In genomic region chr20:35698298-35699126, GRCh38 we compare ENCODE assay signal across 8 cellular contexts. TPM values are rescaled to one million over a fixed set of nuclear protein-coding genes. Genes with fewer than 3 reads are reported as not detected.
DNase-seq lines count a peak whose midpoint lies in the region; ATAC-seq and TF ChIP-seq lines count a peak whose summit lies in the region.

No MANE protein-coding gene starts in this region.

- H3K4me1 Mint-ChIP-seq in WTC11 = peaks cover 19% of the 10 kb centered on the region

- H3K4me3 ChIP-seq in fibroblast of mammary gland (ENCODE audit: control insufficient read depth, low read depth, low read length) (peak overlapping the region; percentile 97), neuron (ENCODE audit: low read length) (peak overlapping the region; percentile 72)

- H3K4me3 Mint-ChIP-seq in WTC11 = peak overlapping the region; percentile 93

- H3K9me3 Mint-ChIP-seq in WTC11 = no peaks in the 10 kb centered on the region

- H3K36me3 ChIP-seq in neuron (ENCODE audit: insufficient read depth, low read length) = peaks cover 27% of the 10 kb centered on the region

- peak overlapping the region; percentile 93 for H2AFZ ChIP-seq in neuron (ENCODE audit: low read depth, low read length)

- H3K4me1 ChIP-seq in neuron (ENCODE audit: insufficient read depth, low read length) = peaks cover 15% of the 10 kb centered on the region

- no peaks in the 10 kb centered on the region for H3K9me3 ChIP-seq in neuron (ENCODE audit: low read length)

- CTCF ChIA-PET in WTC11 (lab: Charles Lee) = interaction anchor here (1.5 kb wide), 1 partner anchor 130 kb away, joined by 3 read pairs; no protein-coding TSS in a partner anchor

- no peaks in the 10 kb centered on the region for H3K27me3 Mint-ChIP-seq in WTC11 (ENCODE audit: low read depth)

- ATAC-seq in Right ventricle myocardium inferior (peak; percentile 23), HG03354 (IDR thresholded peaks at IDR 0.05; ENCODE audit: poor library complexity, severe bottlenecking, unreplicated experiment) (peak; percentile 23), WTC11 (peak; percentile 16), GM18858 (IDR thresholded peaks at IDR 0.05; ENCODE audit: unreplicated experiment) (no peak)

- DNase-seq in Right ventricle myocardium inferior (ENCODE audit: missing footprints) (no peak), cardiac septum (ENCODE audit: low spot score) (no peak), WTC11 (ENCODE audit: low spot score) (no peak), fibroblast of mammary gland (ENCODE audit: low read depth) (no peak), SKM-1 treated with dmso at 0.1 percent for 144 hours (lab: John Stamatoyannopoulos, UW; ENCODE audit: unreplicated experiment) (no peak)

- H3K27me3 ChIP-seq in neuron (ENCODE audit: insufficient read depth, low read length) = no peaks in the 10 kb centered on the region

- H3K36me3 Mint-ChIP-seq in WTC11 = peaks cover 18% of the 10 kb centered on the region

- TF ChIP-seq CTCF in WTC11 (IDR thresholded peaks at IDR 0.05) (no peak), fibroblast of mammary gland (conservative IDR thresholded peaks at IDR 0.05; ENCODE audit: control insufficient read depth, insufficient read depth, low read depth, low read length) (no peak)

- POLR2A ChIA-PET in WTC11 (lab: Charles Lee) = interaction anchor here (0.9 to 1.7 kb wide), 5 partner anchors 44 to 256 kb away, joined by 3 to 6 read pairs (median 3); partner anchors contain the start of genes ERGIC3, RBM39, SCAND1 and SPAG4

- intact Hi-C loops in Right ventricle myocardium inferior (cut with DNase I) = loop anchor here (2.0 to 5.0 kb wide), 2 partner anchors 34 to 96 kb away; partner anchors contain the start of genes CPNE1 and RBM12
- intact Hi-C loops in cardiac septum (cut with DNase I) = loop anchor here (2.0 to 10.0 kb wide), 3 partner anchors 34 to 186 kb away; partner anchors contain the start of genes CPNE1, RBM12 and RBM39

- peak overlapping the region; percentile 76 for H3K27ac Mint-ChIP-seq in WTC11

TF ChIP-seq in WTC11, 78 proteins besides CTCF, POLR2A, EP300 and RAD21 (continues in another document):
- TF ChIP-seq ZNF121 (CRISPR knock-in tag; IDR thresholded peaks at IDR 0.05) = no peak
- no peak for TF ChIP-seq ZMAT4 (CRISPR knock-in tag; IDR thresholded peaks at IDR 0.05)
- no peak for TF ChIP-seq EMX1 (CRISPR knock-in tag; IDR thresholded peaks at IDR 0.05)
- TF ChIP-seq NR1H2 (CRISPR knock-in tag; IDR thresholded peaks at IDR 0.05) = no peak
- no peak for TF ChIP-seq ATF3 (CRISPR knock-in tag; conservative IDR thresholded peaks at IDR 0.05)
- TF ChIP-seq MYBL2 (CRISPR knock-in tag; IDR thresholded peaks at IDR 0.05) = 0 out of 2 replicates have a peak, but pooled peaks have one; percentile 11
- TF ChIP-seq ZNF219 (CRISPR knock-in tag; IDR thresholded peaks at IDR 0.05; ENCODE audit: borderline replicate concordance) = no peak
- no peak for TF ChIP-seq TEAD1 (CRISPR knock-in tag; IDR thresholded peaks at IDR 0.05)
- TF ChIP-seq ATF1 (CRISPR knock-in tag; IDR thresholded peaks at IDR 0.05) = no peak
- no peak for TF ChIP-seq ZNF425 (CRISPR knock-in tag; conservative IDR thresholded peaks at IDR 0.05)
- TF ChIP-seq ZNF263 (CRISPR knock-in tag; IDR thresholded peaks at IDR 0.05; ENCODE audit: low read depth) = no peak
- TF ChIP-seq IRF2 (CRISPR knock-in tag; IDR thresholded peaks at IDR 0.05; ENCODE audit: borderline replicate concordance, low read depth) = no peak
- TF ChIP-seq NFE2L1 (CRISPR knock-in tag; IDR thresholded peaks at IDR 0.05) = 0 out of 2 replicates have a peak, but pooled peaks have one; percentile 18
- no peak for TF ChIP-seq ZSCAN18 (CRISPR knock-in tag; IDR thresholded peaks at IDR 0.05)
- peak; percentile 26; the same call in 1 of the 2 replicates for TF ChIP-seq ELF4 (CRISPR knock-in tag; IDR thresholded peaks at IDR 0.05; ENCODE audit: low read depth)
- no peak for TF ChIP-seq NR3C1 (CRISPR knock-in tag; conservative IDR thresholded peaks at IDR 0.05; ENCODE audit: low read depth)
- no peak for TF ChIP-seq ZNF532 (CRISPR knock-in tag; IDR thresholded peaks at IDR 0.05; ENCODE audit: borderline replicate concordance)
- no peak for TF ChIP-seq JAZF1 (CRISPR knock-in tag; IDR thresholded peaks at IDR 0.05)
- no peak for TF ChIP-seq GTF2I (CRISPR knock-in tag; conservative IDR thresholded peaks at IDR 0.05)
- TF ChIP-seq SMAD3 (CRISPR knock-in tag; IDR thresholded peaks at IDR 0.05; ENCODE audit: borderline replicate concordance) = 0 out of 2 replicates have a peak, but pooled peaks have one; percentile 5

RNA-seq across cellular contexts. Expression of gene NFS1, which starts 0.6 kb away (rescaled TPM):
- 54.3 TPM for total RNA-seq in Right ventricle myocardium inferior
- 55.0 TPM for total RNA-seq in cardiac septum
- total RNA-seq in WTC11 (2021) = 36.1 to 39.8 TPM (median 36.8 TPM) in 3 replicates

RNA-seq across cellular contexts. Expression of gene ROMO1, which starts 0.7 kb away (rescaled TPM):
- 190 TPM for total RNA-seq in Right ventricle myocardium inferior
- 176 TPM for total RNA-seq in cardiac septum
- total RNA-seq in WTC11 (2021) = 213 to 249 TPM (median 245 TPM) in 3 replicates

RNA-seq across cellular contexts. Expression of gene CPNE1, which starts 33.8 kb away (rescaled TPM):
- total RNA-seq in Right ventricle myocardium inferior = 49.6 TPM
- 77.9 TPM for total RNA-seq in cardiac septum
- total RNA-seq in WTC11 (2021) = 287 to 312 TPM (median 299 TPM) in 3 replicates

RNA-seq across cellular contexts. Expression of gene RBM12, which starts 33.8 kb away (rescaled TPM):
- total RNA-seq in Right ventricle myocardium inferior = 41.4 TPM
- 44.4 TPM for total RNA-seq in cardiac septum
- total RNA-seq in WTC11 (2021) = 125 to 163 TPM (median 160 TPM) in 3 replicates

RNA-seq across cellular contexts. Expression of gene RBM39, which starts 43.5 kb away (rescaled TPM):
- total RNA-seq in Right ventricle myocardium inferior (133 TPM), cardiac septum (167 TPM), WTC11 (2021) (221 to 231 TPM (median 223 TPM) in 3 replicates)
